Comparison of ENCODE assay signal across 1 cellular context in the genomic region with DNA sequence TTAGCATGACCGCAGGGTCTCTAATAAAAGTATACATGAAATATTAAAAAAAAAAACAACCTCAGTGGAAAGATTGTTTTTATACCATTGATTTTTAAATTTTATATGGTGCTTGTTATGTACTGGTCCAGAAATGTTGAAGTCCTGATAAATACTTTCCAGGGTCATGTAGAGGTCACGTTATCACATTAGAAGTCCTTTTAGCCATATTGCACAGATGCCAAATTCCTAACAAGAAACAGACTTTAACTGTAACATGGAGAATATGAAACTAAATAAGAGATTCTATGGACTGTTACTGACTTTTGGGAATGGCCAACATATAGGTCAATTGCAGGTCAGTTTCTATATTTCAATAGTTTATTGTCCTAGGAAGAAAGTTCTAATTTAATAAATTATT.
TF ChIP-seq lines count a peak whose summit lies in the region.

No MANE protein-coding gene starts in this region.

TF ChIP-seq in SK-N-SH treated with all-trans-retinoic acid at 6 μM for 48 hours, 23 proteins besides CTCF, POLR2A, EP300 and RAD21 (continued from another document):
- TF ChIP-seq BACH2 (CRISPR knock-in tag; IDR thresholded peaks at IDR 0.05; ENCODE audit: borderline replicate concordance) (no peak), ZFP30 (CRISPR knock-in tag; IDR thresholded peaks at IDR 0.05) (no peak), ZFP3 (CRISPR knock-in tag; IDR thresholded peaks at IDR 0.05) (no peak; the same call in 1 of the 2 replicates), ZC3H10 (CRISPR knock-in tag; IDR thresholded peaks at IDR 0.05) (no peak), SNAI2 (CRISPR knock-in tag; IDR thresholded peaks at IDR 0.05) (no peak), RARB (CRISPR knock-in tag; IDR thresholded peaks at IDR 0.05) (no peak), ISL1 (CRISPR knock-in tag; IDR thresholded peaks at IDR 0.05) (peak; percentile 79), ZNF70 (CRISPR knock-in tag; IDR thresholded peaks at IDR 0.05) (0 out of 2 replicates have a peak, but pooled peaks have one; percentile 11)
- TF ChIP-seq, protein P1, sequence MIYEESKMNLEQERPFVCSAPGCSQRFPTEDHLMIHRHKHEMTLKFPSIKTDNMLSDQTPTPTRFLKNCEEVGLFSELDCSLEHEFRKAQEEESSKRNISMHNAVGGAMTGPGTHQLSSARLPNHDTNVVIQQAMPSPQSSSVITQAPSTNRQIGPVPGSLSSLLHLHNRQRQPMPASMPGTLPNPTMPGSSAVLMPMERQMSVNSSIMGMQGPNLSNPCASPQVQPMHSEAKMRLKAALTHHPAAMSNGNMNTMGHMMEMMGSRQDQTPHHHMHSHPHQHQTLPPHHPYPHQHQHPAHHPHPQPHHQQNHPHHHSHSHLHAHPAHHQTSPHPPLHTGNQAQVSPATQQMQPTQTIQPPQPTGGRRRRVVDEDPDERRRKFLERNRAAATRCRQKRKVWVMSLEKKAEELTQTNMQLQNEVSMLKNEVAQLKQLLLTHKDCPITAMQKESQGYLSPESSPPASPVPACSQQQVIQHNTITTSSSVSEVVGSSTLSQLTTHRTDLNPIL (CRISPR knock-in tag; IDR thresholded peaks at IDR 0.05; ENCODE audit: low read depth): no peak
- TF ChIP-seq, protein P2, sequence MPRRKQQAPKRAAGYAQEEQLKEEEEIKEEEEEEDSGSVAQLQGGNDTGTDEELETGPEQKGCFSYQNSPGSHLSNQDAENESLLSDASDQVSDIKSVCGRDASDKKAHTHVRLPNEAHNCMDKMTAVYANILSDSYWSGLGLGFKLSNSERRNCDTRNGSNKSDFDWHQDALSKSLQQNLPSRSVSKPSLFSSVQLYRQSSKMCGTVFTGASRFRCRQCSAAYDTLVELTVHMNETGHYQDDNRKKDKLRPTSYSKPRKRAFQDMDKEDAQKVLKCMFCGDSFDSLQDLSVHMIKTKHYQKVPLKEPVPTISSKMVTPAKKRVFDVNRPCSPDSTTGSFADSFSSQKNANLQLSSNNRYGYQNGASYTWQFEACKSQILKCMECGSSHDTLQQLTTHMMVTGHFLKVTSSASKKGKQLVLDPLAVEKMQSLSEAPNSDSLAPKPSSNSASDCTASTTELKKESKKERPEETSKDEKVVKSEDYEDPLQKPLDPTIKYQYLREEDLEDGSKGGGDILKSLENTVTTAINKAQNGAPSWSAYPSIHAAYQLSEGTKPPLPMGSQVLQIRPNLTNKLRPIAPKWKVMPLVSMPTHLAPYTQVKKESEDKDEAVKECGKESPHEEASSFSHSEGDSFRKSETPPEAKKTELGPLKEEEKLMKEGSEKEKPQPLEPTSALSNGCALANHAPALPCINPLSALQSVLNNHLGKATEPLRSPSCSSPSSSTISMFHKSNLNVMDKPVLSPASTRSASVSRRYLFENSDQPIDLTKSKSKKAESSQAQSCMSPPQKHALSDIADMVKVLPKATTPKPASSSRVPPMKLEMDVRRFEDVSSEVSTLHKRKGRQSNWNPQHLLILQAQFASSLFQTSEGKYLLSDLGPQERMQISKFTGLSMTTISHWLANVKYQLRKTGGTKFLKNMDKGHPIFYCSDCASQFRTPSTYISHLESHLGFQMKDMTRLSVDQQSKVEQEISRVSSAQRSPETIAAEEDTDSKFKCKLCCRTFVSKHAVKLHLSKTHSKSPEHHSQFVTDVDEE (CRISPR knock-in tag; IDR thresholded peaks at IDR 0.05): no peak; the same call in 1 of the 2 replicates
TF ChIP-seq in SK-N-SH treated with all-trans-retinoic acid at 6 μM for 48 hours: peak in this region for 4.
